8 cellular contexts compared by ENCODE assay signal in the genomic region with DNA sequence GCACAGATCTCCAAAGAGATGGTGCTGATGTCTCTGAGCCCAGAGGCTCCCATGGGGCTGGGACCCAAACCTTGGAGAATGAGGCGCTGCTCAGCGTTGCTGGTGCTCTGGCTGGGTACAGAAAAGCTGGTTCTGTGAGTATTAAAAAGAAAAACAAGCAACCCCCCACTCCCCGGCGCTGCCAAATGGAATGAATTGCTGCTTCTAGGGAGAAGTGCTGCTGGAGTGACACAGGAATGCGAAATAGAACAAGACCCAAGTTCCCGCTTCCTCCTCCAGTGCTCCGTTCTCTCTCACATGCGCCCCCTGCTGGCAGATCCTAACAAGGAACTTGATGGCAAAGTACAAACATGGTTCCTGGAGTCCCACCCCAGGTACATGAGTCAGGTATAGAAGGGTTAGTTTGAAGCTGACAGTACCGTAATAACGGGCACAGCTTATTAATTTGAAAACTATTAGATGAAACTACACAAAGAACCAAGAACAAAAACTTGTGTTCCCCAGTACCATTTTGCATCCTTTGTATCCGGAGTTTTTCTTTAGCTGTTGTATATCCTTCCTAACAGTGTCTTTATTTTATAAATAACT. TPM values are rescaled to one million over a fixed set of nuclear protein-coding genes. Genes with fewer than 3 reads are reported as not detected.
A peak's percentile ranks its signal among the peaks of the same experiment; 100 is the strongest.
DNase-seq lines count a peak whose midpoint lies in the region; ATAC-seq and TF ChIP-seq lines count a peak whose summit lies in the region.

No MANE protein-coding gene starts in this region.

- H3K4me1 ChIP-seq in MM.1S (ENCODE audit: low read length), result peaks cover 5% of the 10 kb centered on the region; the same call in 1 of the 2 replicates

- TF ChIP-seq EP300 in neural cell (conservative IDR thresholded peaks at IDR 0.05; ENCODE audit: poor library complexity, severe bottlenecking), result no peak

- no peaks in the 10 kb centered on the region for H3F3A ChIP-seq in MM.1S (ENCODE audit: insufficient read depth, low read length)
- no peaks in the 10 kb centered on the region for H3F3A ChIP-seq in neural cell (ENCODE audit: insufficient read depth, low read length, poor library complexity, severe bottlenecking)

- H3K4me3 ChIP-seq in MM.1S (ENCODE audit: low read length) (peak overlapping the region; percentile 17; the same call in 1 of the 2 replicates), fibroblast of mammary gland (ENCODE audit: control insufficient read depth, low read depth, low read length) (no peak overlapping the region), neural cell (ENCODE audit: low read length) (no peak overlapping the region)

- H3K9me2 ChIP-seq in MM.1S (replicated peaks; ENCODE audit: insufficient read depth, low read length), result no peaks in the 10 kb centered on the region
- no peaks in the 10 kb centered on the region for H3K9me2 ChIP-seq in neural cell (ENCODE audit: insufficient read depth, low read length)

- H3K27ac ChIP-seq in MM.1S (ENCODE audit: low read length), result no peak overlapping the region
- H3K27ac ChIP-seq in neural cell (ENCODE audit: low read length), result no peak overlapping the region

- H3K9me3 ChIP-seq in MM.1S (replicated peaks; ENCODE audit: insufficient read depth, low read length) (no peaks in the 10 kb centered on the region), neural cell (ENCODE audit: low read length) (no peaks in the 10 kb centered on the region)

- peaks cover 25% of the 10 kb centered on the region for H3K4me1 Mint-ChIP-seq in activated T-cell treated with anti-CD3 and anti-CD28 coated beads, Interleukin-2, amount 50 U/mL, for 72 hours (ENCODE audit: low read depth)

- H3K4me3 Mint-ChIP-seq in activated T-cell treated with anti-CD3 and anti-CD28 coated beads, Interleukin-2, amount 50 U/mL, for 72 hours, result peak overlapping the region; percentile 67 to 68

- H3K27ac Mint-ChIP-seq in activated T-cell treated with anti-CD3 and anti-CD28 coated beads, Interleukin-2, amount 50 U/mL, for 72 hours, result peak overlapping the region; percentile 80

- H3K4me2 ChIP-seq in MM.1S (ENCODE audit: low read depth, low read length) (peak overlapping the region; percentile 46; the same call in 1 of the 2 replicates), neural cell (ENCODE audit: low read length) (no peak overlapping the region)

- no peak overlapping the region; the same call in 1 of the 2 replicates for H3K9ac ChIP-seq in MM.1S (ENCODE audit: low read length)
- no peak overlapping the region for H3K9ac ChIP-seq in neural cell (ENCODE audit: low read length)

- H3K36me3 ChIP-seq in MM.1S (replicated peaks; ENCODE audit: insufficient read depth, low read length), result no peaks in the 10 kb centered on the region
- H3K36me3 ChIP-seq in neural cell (ENCODE audit: insufficient read depth, low read length), result no peaks in the 10 kb centered on the region

- H3K36me3 Mint-ChIP-seq in activated T-cell treated with anti-CD3 and anti-CD28 coated beads, Interleukin-2, amount 50 U/mL, for 72 hours (ENCODE audit: insufficient read depth in 2 of 2), result peaks cover 6 to 13% of the 10 kb centered on the region in 2 donors

- peak overlapping the region; percentile 51 for H2AFZ ChIP-seq in MM.1S (ENCODE audit: low read length)
- H2AFZ ChIP-seq in neural cell (ENCODE audit: low read depth, low read length), result no peak overlapping the region

- no peaks in the 10 kb centered on the region for H4K20me1 ChIP-seq in MM.1S (ENCODE audit: insufficient read depth, low read length)
- H4K20me1 ChIP-seq in neural cell (ENCODE audit: insufficient read depth), result no peaks in the 10 kb centered on the region

- H3K27me3 Mint-ChIP-seq in activated T-cell treated with anti-CD3 and anti-CD28 coated beads, Interleukin-2, amount 50 U/mL, for 72 hours (ENCODE audit: low read depth), result no peaks in the 10 kb centered on the region

- DNase-seq in ELR (ENCODE audit: low read depth) (peak; percentile 95), MM.1S (peak; percentile 84), RPMI8226 (peak; percentile 91), fibroblast of mammary gland (ENCODE audit: low read depth) (peak; percentile 88)
- peak; percentile 94 for DNase-seq in activated T-cell treated with anti-CD3 and anti-CD28 coated beads, Interleukin-2, amount 50 U/mL, for 72 hours
- DNase-seq in stimulated activated naive CD4-positive, alpha-beta T cell (lab: John Stamatoyannopoulos, UW), result peak; percentile 75 to 92 (median 88)

- H3K9me3 Mint-ChIP-seq in activated T-cell treated with anti-CD3 and anti-CD28 coated beads, Interleukin-2, amount 50 U/mL, for 72 hours, result no peaks in the 10 kb centered on the region

- peak; percentile 52 to 64 for ATAC-seq in activated T-cell treated with anti-CD3 and anti-CD28 coated beads, Interleukin-2, amount 50 U/mL, for 72 hours (replicated peaks in 1 of 2)
- ATAC-seq in HG02938 (IDR thresholded peaks at IDR 0.05; ENCODE audit: unreplicated experiment), result no peak

- H3K27me3 ChIP-seq in MM.1S (replicated peaks; ENCODE audit: insufficient read depth, low read length) (no peaks in the 10 kb centered on the region), neural cell (ENCODE audit: insufficient read depth, low read depth, low read length) (no peaks in the 10 kb centered on the region)

- peak; percentile 72 for TF ChIP-seq RAD21 in neural cell (conservative IDR thresholded peaks at IDR 0.05)

- TF ChIP-seq CTCF in MM.1S (IDR thresholded peaks at IDR 0.05; ENCODE audit: low read length), result peak; percentile 93
- TF ChIP-seq CTCF in fibroblast of mammary gland (conservative IDR thresholded peaks at IDR 0.05; ENCODE audit: control insufficient read depth, insufficient read depth, low read depth, low read length), result peak; percentile 91
- peak; percentile 77 for TF ChIP-seq CTCF in neural cell (IDR thresholded peaks at IDR 0.05; ENCODE audit: poor library complexity, severe bottlenecking)

- H3K79me2 ChIP-seq in MM.1S (ENCODE audit: low read length), result peaks cover 17% of the 10 kb centered on the region
- H3K79me2 ChIP-seq in neural cell (replicated peaks; ENCODE audit: insufficient read depth, low read length), result peaks cover 14% of the 10 kb centered on the region

TF ChIP-seq in neural cell, 6 proteins besides CTCF, POLR2A, EP300 and RAD21:
- TF ChIP-seq MXI1 (conservative IDR thresholded peaks at IDR 0.05; ENCODE audit: poor library complexity, severe bottlenecking), result peak; percentile 15
- peak; percentile 85 for TF ChIP-seq SMC3 (conservative IDR thresholded peaks at IDR 0.05; ENCODE audit: poor library complexity)
- TF ChIP-seq EZH2 (IDR thresholded peaks at IDR 0.05; ENCODE audit: borderline replicate concordance, insufficient read depth, low read length, poor library complexity, severe bottlenecking), result no peak

RNA-seq across cellular contexts. Expression of gene DDX27, which starts 2.1 kb away (rescaled TPM):
- 10 to 100 TPM; 49.6 to 49.8 TPM for total RNA-seq in activated T-cell treated with anti-CD3 and anti-CD28 coated beads, Interleukin-2, amount 50 U/mL, for 72 hours
- 35.4 and 36.2 TPM in 2 replicates for polyA plus RNA-seq in neural cell
- polyA minus RNA-seq in neural cell, result 24.8 and 27.5 TPM in 2 replicates

RNA-seq across cellular contexts. Expression of gene STAU1, which starts 29.0 kb away (rescaled TPM):
- 10 to 100 TPM; 80.5 to 83.3 TPM for total RNA-seq in activated T-cell treated with anti-CD3 and anti-CD28 coated beads, Interleukin-2, amount 50 U/mL, for 72 hours
- 43.1 and 43.3 TPM in 2 replicates for polyA plus RNA-seq in neural cell
- polyA minus RNA-seq in neural cell, result 67.4 and 77.7 TPM in 2 replicates
